ENCODE assay signal across 8 cellular contexts in genomic region chr16:50741808-50742520, GRCh38. TPM values are rescaled to one million over a fixed set of nuclear protein-coding genes. Genes with fewer than 3 reads are reported as not detected.
DNase-seq lines count a peak whose midpoint lies in the region; ATAC-seq lines count a peak whose summit lies in the region.

TSS of gene CYLD (plus strand) at chr16:50742086. CDS start at chr16:50749699, 7,613 bp downstream.

- H3K4me2 ChIP-seq in BLaER1: peak within 1 kb of the TSS; percentile 85

- H3K27me3 ChIP-seq in BLaER1: peaks cover 18% of the 10 kb centered on the region

- DNase-seq in NCI-H69 (lab: John Stamatoyannopoulos, UW) (peak; percentile 97), cortex of kidney (lab: John Stamatoyannopoulos, UW) (peak; percentile 92), left colon (peak; percentile 100)
- DNase-seq in activated CD4-positive, alpha-beta T cell treated with anti-CD3 and anti-CD28 coated beads, Interleukin-2, amount 10 ng/mL, durations not matched to agents 7 days and 5 days: peak; percentile 100
- DNase-seq in stimulated activated CD4-positive, alpha-beta T cell treated with anti-CD3 and anti-CD28 coated beads, Interleukin-1b, Interleukin-23, amount 100 ng/mL, for 48 hours: peak; percentile 100

- H3K36me3 ChIP-seq in BLaER1: no peaks in the 10 kb centered on the region; the same call in 1 of the 2 replicates

- peaks cover 11% of the 10 kb centered on the region for H3K4me1 ChIP-seq in BLaER1

- no peaks in the 10 kb centered on the region for H3K27me3 Mint-ChIP-seq in activated CD4-positive, alpha-beta T cell treated with anti-CD3 and anti-CD28 coated beads, Interleukin-2, amount 10 ng/mL, durations not matched to agents 7 days and 5 days

- peak; percentile 93 for ATAC-seq in GM19328 (IDR thresholded peaks at IDR 0.05; ENCODE audit: unreplicated experiment)
- ATAC-seq in HG03520 (IDR thresholded peaks at IDR 0.05; ENCODE audit: unreplicated experiment): peak; percentile 88
- peak; percentile 94 for ATAC-seq in left colon

- H4K20me1 ChIP-seq in BLaER1: no peaks in the 10 kb centered on the region

- no peaks in the 10 kb centered on the region for H3K9me3 ChIP-seq in BLaER1

- H3K36me3 Mint-ChIP-seq in activated CD4-positive, alpha-beta T cell treated with anti-CD3 and anti-CD28 coated beads, Interleukin-2, amount 10 ng/mL, durations not matched to agents 7 days and 5 days (ENCODE audit: low read depth): peaks cover 50% of the 10 kb centered on the region

- peak within 1 kb of the TSS; percentile 29; the same call in 1 of the 2 replicates for H3K27ac ChIP-seq in BLaER1

- peak within 1 kb of the TSS; percentile 90 for H3K4me3 ChIP-seq in BLaER1

- no peaks in the 10 kb centered on the region for H3K9me3 Mint-ChIP-seq in activated CD4-positive, alpha-beta T cell treated with anti-CD3 and anti-CD28 coated beads, Interleukin-2, amount 10 ng/mL, durations not matched to agents 7 days and 5 days

- POLR2A ChIA-PET in activated CD4-positive, alpha-beta T cell treated with anti-CD3 and anti-CD28 coated beads, Interleukin-2, amount 10 ng/mL, durations not matched to agents 7 days and 5 days (lab: Charles Lee): interaction anchor here (0.6 to 4.0 kb wide), 7 partner anchors 11 to 415 kb away, joined by 3 to 13 read pairs (median 3); no protein-coding TSS in a partner anchor

- CTCF ChIA-PET in activated CD4-positive, alpha-beta T cell treated with anti-CD3 and anti-CD28 coated beads, Interleukin-2, amount 10 ng/mL, durations not matched to agents 7 days and 5 days (lab: Charles Lee): interaction anchor here (0.6 to 1.4 kb wide), 5 partner anchors 12 to 529 kb away, joined by 3 to 8 read pairs (median 4); no protein-coding TSS in a partner anchor

- intact Hi-C loops in left colon (cut with DNase I, micrococcal nuclease): no loop called here

- peak within 1 kb of the TSS; percentile 73 for H3K9ac ChIP-seq in BLaER1

- H3K27ac Mint-ChIP-seq in activated CD4-positive, alpha-beta T cell treated with anti-CD3 and anti-CD28 coated beads, Interleukin-2, amount 10 ng/mL, durations not matched to agents 7 days and 5 days: peak within 1 kb of the TSS; percentile 98

- H3K4me3 Mint-ChIP-seq in activated CD4-positive, alpha-beta T cell treated with anti-CD3 and anti-CD28 coated beads, Interleukin-2, amount 10 ng/mL, durations not matched to agents 7 days and 5 days: peak within 1 kb of the TSS; percentile 95

- peaks cover 37% of the 10 kb centered on the region for H3K4me1 Mint-ChIP-seq in activated CD4-positive, alpha-beta T cell treated with anti-CD3 and anti-CD28 coated beads, Interleukin-2, amount 10 ng/mL, durations not matched to agents 7 days and 5 days

RNA-seq across cellular contexts. Expression of gene CYLD, which starts in this region (rescaled TPM):
- total RNA-seq in activated CD4-positive, alpha-beta T cell treated with anti-CD3 and anti-CD28 coated beads, Interleukin-2, amount 10 ng/mL, durations not matched to agents 7 days and 5 days: 100 to 1,000 TPM; 200 to 222 TPM
- total RNA-seq in left colon: 10 to 100 TPM; 21.5 to 36.3 TPM

Comparison
In these comparisons a context has a peak if more than half of its experiments do, and no peak if none do; other contexts are left out.
1. Peak in every context shown above with its lines: DNase-seq, ATAC-seq, H3K4me3 ChIP-seq and H3K27ac ChIP-seq.
2. RNA of gene CYLD (total RNA-seq): 200 to 222 TPM in activated CD4-positive, alpha-beta T cell treated with anti-CD3 and anti-CD28 coated beads, Interleukin-2, amount 10 ng/mL, durations not matched to agents 7 days and 5 days; 21.5 to 36.3 TPM in left colon; every median in the first group is over 4 times any median in the second.